ENCODE assay signal across 21 cellular contexts in genomic region chr7:18890134-18890533, GRCh38.
DNase-seq lines count a peak whose midpoint lies in the region; ATAC-seq, FAIRE-seq and TF ChIP-seq lines count a peak whose summit lies in the region.
"Had no signal": no experiment of that assay in that cellular context is flagged by ENCODE, and none has a peak within 500 bp of the region (broad histone marks: within the 10 kb centered on the region; RNA-seq: fewer than 3 reads in every experiment).

No MANE protein-coding gene starts in this region.

- TF ChIP-seq CTCF in A673 (conservative IDR thresholded peaks at IDR 0.05; ENCODE audit: low read depth, low read length), result no peak
- no peak for TF ChIP-seq CTCF in HFFc6 (IDR thresholded peaks at IDR 0.05)
- TF ChIP-seq CTCF in astrocyte (IDR thresholded peaks at IDR 0.05; ENCODE audit: insufficient read depth, low read depth, low read length), result no peak
- TF ChIP-seq CTCF in foreskin keratinocyte (conservative IDR thresholded peaks at IDR 0.05), result no peak

- peaks cover 26% of the 10 kb centered on the region for H3K27me3 ChIP-seq in A673 (replicated peaks; ENCODE audit: insufficient read depth, low read depth, low read length, poor library complexity)
- no peaks in the 10 kb centered on the region for H3K27me3 ChIP-seq in astrocyte (ENCODE audit: insufficient read depth, low read length)
- H3K27me3 ChIP-seq in foreskin keratinocyte, result no peaks in the 10 kb centered on the region
- H3K27me3 ChIP-seq in aorta (ENCODE audit: control insufficient read depth in 1 of 2, insufficient read depth in 2 of 2, low read length in 1 of 2), result no peaks in the 10 kb centered on the region
- H3K27me3 ChIP-seq: dorsolateral prefrontal cortex, Peyer's patch had no signal

- H3K9me3 Mint-ChIP-seq in HFFc6 (no peaks in the 10 kb centered on the region), astrocyte (ENCODE audit: unreplicated experiment) (no peaks in the 10 kb centered on the region)
- H3K9me3 Mint-ChIP-seq: stimulated activated naive CD8-positive, alpha-beta T cell treated with anti-CD3 and anti-CD28 coated beads, Interleukin-15, Interleukin-2, amounts not matched to agents 100 ng/mL and 50 ng/mL, for 24 hours; T-helper 1 cell treated with Interleukin-12 subunit alpha and Interleukin-12 subunit beta and Interleukin-4 antibody, amounts not matched to agents 30 μg/mL and 1 μg/mL, for 36 hours had no signal

- H3K27ac Mint-ChIP-seq in HFFc6, result peak overlapping the region; percentile 58
- H3K27ac Mint-ChIP-seq in astrocyte (ENCODE audit: unreplicated experiment), result no peak overlapping the region
- H3K27ac Mint-ChIP-seq: activated naive CD8-positive, alpha-beta T cell treated with anti-CD3 and anti-CD28 coated beads, Interleukin-2, amount 50 U/mL, for 24 hours; stimulated activated naive CD8-positive, alpha-beta T cell treated with anti-CD3 and anti-CD28 coated beads, Interleukin-15, Interleukin-2, amounts not matched to agents 100 ng/mL and 50 ng/mL, for 24 hours; T-helper 1 cell treated with Interleukin-12 subunit alpha and Interleukin-12 subunit beta and Interleukin-4 antibody, amounts not matched to agents 30 μg/mL and 1 μg/mL, for 36 hours had no signal

- no peaks in the 10 kb centered on the region for H3K36me3 ChIP-seq in A673 (ENCODE audit: insufficient read depth, low read length, poor library complexity, severe bottlenecking)
- H3K36me3 ChIP-seq in astrocyte (ENCODE audit: insufficient read depth, low read length), result no peaks in the 10 kb centered on the region
- H3K36me3 ChIP-seq in aorta (ENCODE audit: control insufficient read depth in 1 of 2, insufficient read depth in 2 of 2, low read length in 1 of 2), result no peaks in the 10 kb centered on the region
- H3K36me3 ChIP-seq: Peyer's patch had no signal

- BruUV-seq in A673 (replicated peaks; lab: Mats Ljungman, UMichigan), result no TSS peak

- H3K4me3 Mint-ChIP-seq in HFFc6 (no peak overlapping the region; the same call in 1 of the 2 replicates), astrocyte (ENCODE audit: unreplicated experiment) (no peak overlapping the region)
- H3K4me3 Mint-ChIP-seq: activated naive CD8-positive, alpha-beta T cell treated with anti-CD3 and anti-CD28 coated beads, Interleukin-2, amount 50 U/mL, for 24 hours; stimulated activated naive CD8-positive, alpha-beta T cell treated with anti-CD3 and anti-CD28 coated beads, Interleukin-15, Interleukin-2, amounts not matched to agents 100 ng/mL and 50 ng/mL, for 24 hours; T-helper 1 cell treated with Interleukin-12 subunit alpha and Interleukin-12 subunit beta and Interleukin-4 antibody, amounts not matched to agents 30 μg/mL and 1 μg/mL, for 36 hours had no signal

- H3K4me2 ChIP-seq in astrocyte (ENCODE audit: low read length), result peak overlapping the region; percentile 17
- H3K4me2 ChIP-seq: A549 had no signal

- CTCF ChIA-PET in A673 (lab: Charles Lee), result no interaction called here

- H3K4me1 ChIP-seq in A673 (ENCODE audit: insufficient read depth, low read length, poor library complexity, severe bottlenecking) (peaks cover 21% of the 10 kb centered on the region), astrocyte (ENCODE audit: insufficient read depth, low read length) (peaks cover 9% of the 10 kb centered on the region), foreskin keratinocyte (peaks cover 5% of the 10 kb centered on the region), aorta (ENCODE audit: control insufficient read depth in 1 of 2, insufficient read depth in 2 of 2, low read length in 2 of 2) (no peaks in the 10 kb centered on the region)
- H3K4me1 ChIP-seq: Peyer's patch had no signal

- ATAC-seq in foreskin keratinocyte (peak; percentile 82), GM19452 (IDR thresholded peaks at IDR 0.05; ENCODE audit: unreplicated experiment) (no peak), GM21447 (IDR thresholded peaks at IDR 0.05; ENCODE audit: unreplicated experiment) (no peak), aorta (ENCODE audit: low FRiP score) (no peak)
- ATAC-seq: A549; activated naive CD8-positive, alpha-beta T cell treated with anti-CD3 and anti-CD28 coated beads, Interleukin-2, amount 50 U/mL, for 24 hours had no signal

- H3K36me3 Mint-ChIP-seq in HFFc6 (ENCODE audit: low read depth) (no peaks in the 10 kb centered on the region), astrocyte (ENCODE audit: low read depth, unreplicated experiment) (no peaks in the 10 kb centered on the region)

- intact Hi-C loops in A673 (cut with micrococcal nuclease; ENCODE audit: unreplicated experiment) (loop anchor here (5.0 kb wide), 1 partner anchor 217 kb away; no protein-coding TSS in a partner anchor), aorta (cut with DNase I) (no loop called here)

- no peak overlapping the region for H2AFZ ChIP-seq in astrocyte (ENCODE audit: low read depth, low read length)

- H3K27me3 Mint-ChIP-seq in HFFc6 (ENCODE audit: insufficient read depth) (no peaks in the 10 kb centered on the region), astrocyte (ENCODE audit: low read depth, unreplicated experiment) (no peaks in the 10 kb centered on the region)
- H3K27me3 Mint-ChIP-seq: activated naive CD8-positive, alpha-beta T cell treated with anti-CD3 and anti-CD28 coated beads, Interleukin-2, amount 50 U/mL, for 24 hours; stimulated activated naive CD8-positive, alpha-beta T cell treated with anti-CD3 and anti-CD28 coated beads, Interleukin-15, Interleukin-2, amounts not matched to agents 100 ng/mL and 50 ng/mL, for 24 hours had no signal

- DNase-seq in A673 (ENCODE audit: low spot score), result peak; percentile 70
- peak; percentile 86 for DNase-seq in HFFc6
- peak; percentile 60 for DNase-seq in astrocyte (ENCODE audit: low read depth)
- peak in 1 of 2 donors; percentile 30 for DNase-seq in foreskin keratinocyte
- DNase-seq in aorta, result no peak
- DNase-seq in NCI-H748 treated with DMSO at 0.1 percent for 48 hours (lab: John Stamatoyannopoulos, UW), result no peak
- DNase-seq: activated CD4-positive, CD25-positive, alpha-beta regulatory T cell treated with anti-CD3 and anti-CD28 coated beads, Interleukin-2, amount 50 U/mL, for 72 hours; activated naive CD8-positive, alpha-beta T cell treated with anti-CD3 and anti-CD28 coated beads, Interleukin-2, amount 50 U/mL, for 24 hours; DMS 273 treated with DMSO at 0.1 percent for 48 hours; dorsolateral prefrontal cortex; Kasumi-1; NCI-H1694; NCI-H510A treated with DMSO at 0.1 percent for 48 hours; occipital lobe; Peyer's patch had no signal

- no peaks in the 10 kb centered on the region for H4K20me1 ChIP-seq in astrocyte (ENCODE audit: insufficient read depth, low read length)

- no peaks in the 10 kb centered on the region for H3K79me2 ChIP-seq in astrocyte (ENCODE audit: insufficient read depth, low read length)

- H3K27ac ChIP-seq in A673 (ENCODE audit: low read depth, low read length, poor library complexity, severe bottlenecking) (no peak overlapping the region), astrocyte (ENCODE audit: low read depth, low read length) (no peak overlapping the region), foreskin keratinocyte (no peak overlapping the region), aorta (ENCODE audit: low read depth in 1 of 2, low read length in 2 of 2) (no peak overlapping the region)
- H3K27ac ChIP-seq: A549, dorsolateral prefrontal cortex, Peyer's patch had no signal

- no peak overlapping the region for H3K4me3 ChIP-seq in A673 (ENCODE audit: low read depth, low read length, poor library complexity, severe bottlenecking)
- no peak overlapping the region for H3K4me3 ChIP-seq in astrocyte (ENCODE audit: insufficient read depth, low read depth, low read length)
- no peak overlapping the region for H3K4me3 ChIP-seq in aorta (ENCODE audit: low read length in 2 of 2)
- H3K4me3 ChIP-seq: A549, dorsolateral prefrontal cortex, Peyer's patch had no signal

- POLR2A ChIA-PET in A673 (lab: Charles Lee; ENCODE audit: low non-redundant PET), result no interaction called here

- no peak overlapping the region for H3K9ac ChIP-seq in astrocyte (ENCODE audit: low read length)

- FAIRE-seq in astrocyte (lab: Jason Lieb, UNC), result peak; percentile 56
- FAIRE-seq: A549, islet of Langerhans had no signal

- no peaks in the 10 kb centered on the region for H3K9me3 ChIP-seq in A673 (ENCODE audit: low read depth, low read length, poor library complexity, severe bottlenecking)
- H3K9me3 ChIP-seq in astrocyte (ENCODE audit: insufficient read depth, low read depth, low read length), result no peaks in the 10 kb centered on the region
- no peaks in the 10 kb centered on the region for H3K9me3 ChIP-seq in aorta (ENCODE audit: control insufficient read depth, low read length)
- H3K9me3 ChIP-seq: A549, Peyer's patch had no signal

- 30 to 37% methylated on average over 2 of the region's 2 CpGs for WGBS in aorta, 2 donors

- H3K4me1 Mint-ChIP-seq in HFFc6 (ENCODE audit: low read depth) (peaks cover 23% of the 10 kb centered on the region), astrocyte (ENCODE audit: low read depth, unreplicated experiment) (no peaks in the 10 kb centered on the region)
- H3K4me1 Mint-ChIP-seq: activated naive CD8-positive, alpha-beta T cell treated with anti-CD3 and anti-CD28 coated beads, Interleukin-2, amount 50 U/mL, for 24 hours had no signal

Comparison
In these comparisons a context has a peak if more than half of its experiments do, and no peak if none do; other contexts are left out.
1. DNase-seq: peak in A673 (single experiment), HFFc6 (single experiment) and astrocyte (single experiment); none in aorta (0 of 2) and NCI-H748 treated with DMSO at 0.1 percent for 48 hours (single experiment).